ENCODE assay signal across 24 cellular contexts in genomic region chr14:86858043-86858442, GRCh38.
DNase-seq lines count a peak whose midpoint lies in the region; ATAC-seq, FAIRE-seq and TF ChIP-seq lines count a peak whose summit lies in the region.
"Had no signal": no experiment of that assay in that cellular context is flagged by ENCODE, and none has a peak within 500 bp of the region (broad histone marks: within the 10 kb centered on the region; RNA-seq: fewer than 3 reads in every experiment).

No MANE protein-coding gene starts in this region.

- POLR2A ChIA-PET in A549 (lab: Yijun Ruan, JAX) = no interaction called here

- no peak for DNase-seq in A549 (ENCODE audit: low read depth in 1 of 2, low spot score in 1 of 2)
- DNase-seq in GM04504 (ENCODE audit: low read depth) = peak; percentile 41
- DNase-seq in epithelial cell of proximal tubule (ENCODE audit: low read depth) = peak; percentile 63
- DNase-seq in mesothelial cell of epicardium (ENCODE audit: low spot score in 2 of 2, unreplicated experiment in 2 of 2) = no peak
- no peak for DNase-seq in NOMO-1 treated with dmso at 0.1 percent for 144 hours (lab: John Stamatoyannopoulos, UW; ENCODE audit: unreplicated experiment)
- no peak for DNase-seq in activated T-cell treated with anti-CD3 and anti-CD28 coated beads for 4 hours
- no peak for DNase-seq in stimulated activated CD4-positive, alpha-beta T cell treated with anti-CD3 and anti-CD28 coated beads, Interleukin-4, amount 100 ng/mL, for 4 hours
- DNase-seq: activated CD4-positive, alpha-beta T cell treated with anti-CD3 and anti-CD28 coated beads for 4 hours; activated CD8-positive, alpha-beta memory T cell treated with anti-CD3 and anti-CD28 coated beads, Interleukin-2, amount 10 ng/mL, durations not matched to agents 7 days and 5 days; activated naive CD8-positive, alpha-beta T cell treated with anti-CD3 and anti-CD28 coated beads, Interleukin-2, amount 10 ng/mL, durations not matched to agents 7 days and 5 days; CD8-positive, alpha-beta memory T cell; DMS79; naive thymus-derived CD4-positive, alpha-beta T cell; NCI-H1105 treated with DMSO at 0.1 percent for 48 hours; NCI-H510A; stimulated activated CD4-positive, alpha-beta T cell treated with anti-CD3 and anti-CD28 coated beads, Interleukin-4, amount 100 ng/mL, for 1 hour; stomach; T-cell had no signal

- H3K9me3 ChIP-seq in A549 = no peaks in the 10 kb centered on the region
- H3K9me3 ChIP-seq: stomach had no signal

- peaks cover 19% of the 10 kb centered on the region for H3K4me1 Mint-ChIP-seq in mesothelial cell of epicardium
- H3K4me1 Mint-ChIP-seq: activated CD8-positive, alpha-beta memory T cell treated with anti-CD3 and anti-CD28 coated beads, Interleukin-2, amount 10 ng/mL, durations not matched to agents 7 days and 5 days; activated naive CD8-positive, alpha-beta T cell treated with anti-CD3 and anti-CD28 coated beads, Interleukin-2, amount 10 ng/mL, durations not matched to agents 7 days and 5 days; activated T-helper 17 cell treated with anti-CD3 and anti-CD28 coated beads, Interleukin-2, amount 50 U/mL, for 72 hours; CD8-positive, alpha-beta memory T cell; naive thymus-derived CD4-positive, alpha-beta T cell; T-cell had no signal

- TF ChIP-seq CTCF in A549 (IDR thresholded peaks at IDR 0.05) (no peak), epithelial cell of proximal tubule (conservative IDR thresholded peaks at IDR 0.05; ENCODE audit: low read depth, low read length) (no peak), mesothelial cell of epicardium (IDR thresholded peaks at IDR 0.05; ENCODE audit: unreplicated experiment) (no peak)

- WGBS in A549 (ENCODE audit: missing lambda C conversion rate) = 35% methylated on average over 3 of the region's 3 CpGs

- H3K9me3 Mint-ChIP-seq in mesothelial cell of epicardium = no peaks in the 10 kb centered on the region

- no peaks in the 10 kb centered on the region for H3K36me3 Mint-ChIP-seq in mesothelial cell of epicardium
- H3K36me3 Mint-ChIP-seq: activated CD8-positive, alpha-beta memory T cell treated with anti-CD3 and anti-CD28 coated beads, Interleukin-2, amount 10 ng/mL, durations not matched to agents 7 days and 5 days; activated naive CD8-positive, alpha-beta T cell treated with anti-CD3 and anti-CD28 coated beads, Interleukin-2, amount 10 ng/mL, durations not matched to agents 7 days and 5 days; CD8-positive, alpha-beta memory T cell; naive thymus-derived CD4-positive, alpha-beta T cell; T-cell had no signal

- no peak for ATAC-seq in A549
- ATAC-seq in HG03039 (IDR thresholded peaks at IDR 0.05; ENCODE audit: unreplicated experiment) = no peak
- ATAC-seq: activated CD8-positive, alpha-beta memory T cell treated with anti-CD3 and anti-CD28 coated beads, Interleukin-2, amount 10 ng/mL, durations not matched to agents 7 days and 5 days; activated T-helper 17 cell treated with anti-CD3 and anti-CD28 coated beads, Interleukin-2, amount 50 U/mL, for 72 hours; naive thymus-derived CD4-positive, alpha-beta T cell; Right ventricle myocardium inferior; T-cell had no signal

- H3K4me3 ChIP-seq in A549 = no peak overlapping the region
- no peak overlapping the region for H3K4me3 ChIP-seq in epithelial cell of proximal tubule (ENCODE audit: low read depth, low read length)
- H3K4me3 ChIP-seq: cardiac muscle cell, skin epidermis, stomach had no signal

- no peak for TF ChIP-seq POLR2A in A549 (IDR thresholded peaks at IDR 0.05; ENCODE audit: low read length)

- TF ChIP-seq EP300 in A549 (IDR thresholded peaks at IDR 0.05) = no peak

- no peak overlapping the region for H3K4me2 ChIP-seq in A549

- FAIRE-seq in A549 (lab: Jason Lieb, UNC) = no peak

- TF ChIP-seq RAD21 in A549 (conservative IDR thresholded peaks at IDR 0.05 in 1 of 2, IDR thresholded peaks at IDR 0.05 in 1 of 2) = no peak

- H3K4me3 Mint-ChIP-seq in mesothelial cell of epicardium = no peak overlapping the region
- H3K4me3 Mint-ChIP-seq: activated CD8-positive, alpha-beta memory T cell treated with anti-CD3 and anti-CD28 coated beads, Interleukin-2, amount 10 ng/mL, durations not matched to agents 7 days and 5 days; activated naive CD8-positive, alpha-beta T cell treated with anti-CD3 and anti-CD28 coated beads, Interleukin-2, amount 10 ng/mL, durations not matched to agents 7 days and 5 days; activated T-helper 17 cell treated with anti-CD3 and anti-CD28 coated beads, Interleukin-2, amount 50 U/mL, for 72 hours; CD8-positive, alpha-beta memory T cell; naive thymus-derived CD4-positive, alpha-beta T cell; T-cell had no signal

- no peak overlapping the region for H3K27ac ChIP-seq in A549
- H3K27ac ChIP-seq: cardiac muscle cell, parathyroid adenoma, stomach had no signal

- H3K27me3 Mint-ChIP-seq in mesothelial cell of epicardium (ENCODE audit: low read depth) = no peaks in the 10 kb centered on the region
- H3K27me3 Mint-ChIP-seq: activated CD8-positive, alpha-beta memory T cell treated with anti-CD3 and anti-CD28 coated beads, Interleukin-2, amount 10 ng/mL, durations not matched to agents 7 days and 5 days; activated naive CD8-positive, alpha-beta T cell treated with anti-CD3 and anti-CD28 coated beads, Interleukin-2, amount 10 ng/mL, durations not matched to agents 7 days and 5 days; activated T-helper 17 cell treated with anti-CD3 and anti-CD28 coated beads, Interleukin-2, amount 50 U/mL, for 72 hours; CD8-positive, alpha-beta memory T cell; naive thymus-derived CD4-positive, alpha-beta T cell; T-cell had no signal

- CTCF ChIA-PET in A549 (lab: Yijun Ruan, JAX) = no interaction called here

- peak overlapping the region; percentile 59 for H3K27ac Mint-ChIP-seq in mesothelial cell of epicardium
- H3K27ac Mint-ChIP-seq: activated CD8-positive, alpha-beta memory T cell treated with anti-CD3 and anti-CD28 coated beads, Interleukin-2, amount 10 ng/mL, durations not matched to agents 7 days and 5 days; activated naive CD8-positive, alpha-beta T cell treated with anti-CD3 and anti-CD28 coated beads, Interleukin-2, amount 10 ng/mL, durations not matched to agents 7 days and 5 days; activated T-helper 17 cell treated with anti-CD3 and anti-CD28 coated beads, Interleukin-2, amount 50 U/mL, for 72 hours; CD8-positive, alpha-beta memory T cell; naive thymus-derived CD4-positive, alpha-beta T cell; T-cell had no signal

- H3K4me1 ChIP-seq in A549 = no peaks in the 10 kb centered on the region
- H3K4me1 ChIP-seq: parathyroid adenoma, stomach had no signal

TF ChIP-seq in A549, 52 proteins besides CTCF, POLR2A, EP300 and RAD21:
- no peak for TF ChIP-seq MAZ (IDR thresholded peaks at IDR 0.05; ENCODE audit: borderline replicate concordance, low read depth, low read length)
- peak; percentile 47 for TF ChIP-seq MAFK (IDR thresholded peaks at IDR 0.05; ENCODE audit: partially characterized antibody)

Comparison
In these comparisons a context has a peak if more than half of its experiments do, and no peak if none do; other contexts are left out.
1. DNase-seq: peak in GM04504 (single experiment) and epithelial cell of proximal tubule (single experiment); none in A549 (0 of 2), mesothelial cell of epicardium (0 of 2), NOMO-1 treated with dmso at 0.1 percent for 144 hours (single experiment), activated T-cell treated with anti-CD3 and anti-CD28 coated beads for 4 hours (single experiment) and stimulated activated CD4-positive, alpha-beta T cell treated with anti-CD3 and anti-CD28 coated beads, Interleukin-4, amount 100 ng/mL, for 4 hours (0 of 2).